ENCODE assay signal across 8 cellular contexts in the genomic region with DNA sequence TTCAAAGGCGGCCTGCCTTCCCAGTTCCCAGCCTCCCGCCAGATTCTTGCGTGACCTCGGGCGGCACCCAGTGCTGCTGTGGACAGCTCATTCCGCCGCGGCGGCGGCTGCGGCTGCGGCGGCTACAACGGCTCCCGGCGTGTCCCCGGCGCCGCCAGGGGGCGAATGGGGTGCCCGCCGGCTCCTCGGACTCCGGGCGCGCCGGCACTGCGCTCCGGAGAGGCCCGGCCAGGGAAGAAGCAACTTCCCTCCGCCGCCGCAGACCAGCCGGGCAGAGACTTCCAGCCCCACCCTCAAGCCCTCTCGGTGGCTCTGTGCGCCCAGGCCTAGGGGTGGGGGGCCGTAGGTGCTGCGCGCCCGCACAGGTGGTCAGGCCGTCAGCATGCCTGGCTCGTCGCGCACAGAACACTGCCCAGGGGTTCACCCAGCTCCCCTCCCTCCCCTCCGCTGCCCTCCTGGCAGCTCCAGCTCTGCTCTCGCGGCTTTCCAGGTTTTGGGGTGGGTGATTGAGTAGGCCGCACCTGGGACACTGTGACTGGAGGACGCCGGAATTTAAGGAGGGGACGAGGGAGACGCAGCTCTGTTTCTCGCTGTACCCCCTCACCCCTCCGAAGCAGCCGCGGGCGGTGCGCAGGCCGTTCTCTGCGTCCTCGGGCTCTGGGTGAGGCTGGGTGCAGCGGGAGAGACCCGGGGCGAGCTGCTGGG. TPM values are rescaled to one million over a fixed set of nuclear protein-coding genes. Genes with fewer than 3 reads are reported as not detected.
DNase-seq lines count a peak whose midpoint lies in the region; ATAC-seq and TF ChIP-seq lines count a peak whose summit lies in the region.

No MANE protein-coding gene starts in this region.

- H3K4me3 ChIP-seq in AG09309 (ENCODE audit: control insufficient read depth, low read depth, low read length) (peak overlapping the region; percentile 46), fibroblast of lung (replicated peaks in 1 of 4; ENCODE audit: control extremely low read depth in 1 of 4, insufficient read depth in 1 of 4, low read depth in 3 of 4, low read length in 4 of 4) (peak overlapping the region; percentile 19 to 38 (median 28))

- peak; percentile 47 for TF ChIP-seq CTCF in AG09309 (IDR thresholded peaks at IDR 0.05; ENCODE audit: control insufficient read depth, insufficient read depth, low read depth, low read length, missing control alignments)
- TF ChIP-seq CTCF in fibroblast of lung (conservative IDR thresholded peaks at IDR 0.05 in 1 of 2, IDR thresholded peaks at IDR 0.05 in 1 of 2; ENCODE audit: low read depth in 1 of 2, low read length in 2 of 2): peak; percentile 31 to 52

- H3K27ac ChIP-seq in fibroblast of lung (ENCODE audit: insufficient read depth, low read length): no peak overlapping the region

- H2AFZ ChIP-seq in fibroblast of lung (ENCODE audit: low read length): no peak overlapping the region

- H3K79me2 ChIP-seq in fibroblast of lung (ENCODE audit: control insufficient read depth, insufficient read depth, low read length): no peaks in the 10 kb centered on the region

- H3K4me2 ChIP-seq in fibroblast of lung (ENCODE audit: extremely low read depth, insufficient read depth, low read length): peak overlapping the region; percentile 87

- H4K20me1 ChIP-seq in fibroblast of lung (ENCODE audit: control insufficient read depth, extremely low read depth, insufficient read depth, low read length): no peaks in the 10 kb centered on the region

- no peaks in the 10 kb centered on the region for H3K9me3 ChIP-seq in fibroblast of lung (ENCODE audit: control insufficient read depth, insufficient read depth, low read depth, low read length)

- H3K9ac ChIP-seq in fibroblast of lung (ENCODE audit: insufficient read depth, low read length): no peak overlapping the region

- no peaks in the 10 kb centered on the region for H3K36me3 ChIP-seq in fibroblast of lung (ENCODE audit: control insufficient read depth, insufficient read depth, low read length)

- ATAC-seq in GM21576 (IDR thresholded peaks at IDR 0.05; ENCODE audit: unreplicated experiment) (peak; percentile 42), HG03196 (IDR thresholded peaks at IDR 0.05; ENCODE audit: unreplicated experiment) (no peak)

- DNase-seq in AG09309 (ENCODE audit: low read depth): no peak
- DNase-seq in NCI-H748 (lab: John Stamatoyannopoulos, UW; ENCODE audit: unreplicated experiment): peak; percentile 53
- DNase-seq in activated T-helper 1 cell treated with Interleukin-2 at 50 U/mL for 16 hours (ENCODE audit: low read depth): peak; percentile 36
- peak; percentile 58 to 60 for DNase-seq in fibroblast of lung (ENCODE audit: low read depth in 2 of 2)
- peak; percentile 72 for DNase-seq in myocyte (ENCODE audit: low read depth)
- peak; percentile 15 to 20 for DNase-seq in stimulated activated CD8-positive, alpha-beta memory T cell treated with anti-CD3 and anti-CD28 coated beads, Interleukin-7, amount 100 ng/mL, for 48 hours (ENCODE audit: extremely low read depth in 1 of 2, low read depth in 1 of 2)

- H3K4me1 ChIP-seq in fibroblast of lung (ENCODE audit: control insufficient read depth, extremely low read depth, insufficient read depth, low read length): no peaks in the 10 kb centered on the region

- no peaks in the 10 kb centered on the region for H3K27me3 ChIP-seq in fibroblast of lung (ENCODE audit: control insufficient read depth, insufficient read depth, low read length)

RNA-seq across cellular contexts. Expression of a gene that starts 20.2 kb away (rescaled TPM):
- total RNA-seq in fibroblast of lung (11.7 and 13.4 TPM in 2 replicates), myocyte (8.1 and 10.4 TPM in 2 replicates)
- 1.5 and 3.8 TPM in 2 replicates for polyA plus RNA-seq in fibroblast of lung
- polyA plus RNA-seq in fibroblast of lung (2012): 2.2 and 5.1 TPM in 2 replicates
- polyA minus RNA-seq in fibroblast of lung (ENCODE audit: low replicate concordance): 3.5 and 4.1 TPM in 2 replicates
- polyA plus RNA-seq in myocyte (2012): 6.2 TPM

RNA-seq across cellular contexts. Expression of a gene that starts 29.0 kb away (rescaled TPM):
- total RNA-seq in fibroblast of lung (18.7 and 24.3 TPM in 2 replicates), myocyte (15.9 and 27.9 TPM in 2 replicates)
- polyA plus RNA-seq in fibroblast of lung: 35.8 and 38.4 TPM in 2 replicates
- 49.1 and 51.7 TPM in 2 replicates for polyA plus RNA-seq in fibroblast of lung (2012)
- polyA minus RNA-seq in fibroblast of lung (ENCODE audit: low replicate concordance): 48.8 and 70.1 TPM in 2 replicates
- 30.1 TPM for polyA plus RNA-seq in myocyte (2012)

RNA-seq across cellular contexts. Expression of a gene that starts 32.1 kb away (rescaled TPM):
- total RNA-seq in fibroblast of lung (19.0 and 20.0 TPM in 2 replicates), myocyte (18.0 and 18.3 TPM in 2 replicates)
- polyA plus RNA-seq in fibroblast of lung: 4.9 and 8.0 TPM in 2 replicates
- polyA plus RNA-seq in fibroblast of lung (2012): 7.5 and 11.1 TPM in 2 replicates
- 4.4 and 5.3 TPM in 2 replicates for polyA minus RNA-seq in fibroblast of lung (ENCODE audit: low replicate concordance)
- 8.5 TPM for polyA plus RNA-seq in myocyte (2012)
